Comparison of ENCODE assay signal across 1 cellular context in the genomic region with DNA sequence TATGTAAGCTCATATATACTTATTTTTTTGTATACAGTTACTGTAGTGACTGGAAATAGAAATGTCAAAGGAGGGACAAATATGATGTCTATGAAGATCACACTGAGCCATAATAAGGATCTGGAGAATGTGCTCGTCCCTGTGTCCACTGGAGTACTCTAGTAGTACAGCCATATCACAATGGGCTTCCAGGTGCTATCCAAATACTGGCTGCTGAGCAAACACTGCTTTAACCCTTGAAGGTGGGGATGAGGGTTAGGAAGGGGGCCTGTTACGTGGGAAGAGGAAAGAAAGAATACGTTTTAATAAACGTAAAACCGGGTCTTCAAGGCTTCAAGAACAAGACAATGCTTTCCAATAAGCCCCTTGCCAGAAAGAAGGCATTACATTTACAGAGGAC.
TF ChIP-seq lines count a peak whose summit lies in the region.

No MANE protein-coding gene starts in this region.

TF ChIP-seq in WTC11, 78 proteins besides CTCF, POLR2A, EP300 and RAD21 (continued from another document):
- no peak for TF ChIP-seq STAT6 (CRISPR knock-in tag; conservative IDR thresholded peaks at IDR 0.05; ENCODE audit: low read depth)
- TF ChIP-seq, protein P1, sequence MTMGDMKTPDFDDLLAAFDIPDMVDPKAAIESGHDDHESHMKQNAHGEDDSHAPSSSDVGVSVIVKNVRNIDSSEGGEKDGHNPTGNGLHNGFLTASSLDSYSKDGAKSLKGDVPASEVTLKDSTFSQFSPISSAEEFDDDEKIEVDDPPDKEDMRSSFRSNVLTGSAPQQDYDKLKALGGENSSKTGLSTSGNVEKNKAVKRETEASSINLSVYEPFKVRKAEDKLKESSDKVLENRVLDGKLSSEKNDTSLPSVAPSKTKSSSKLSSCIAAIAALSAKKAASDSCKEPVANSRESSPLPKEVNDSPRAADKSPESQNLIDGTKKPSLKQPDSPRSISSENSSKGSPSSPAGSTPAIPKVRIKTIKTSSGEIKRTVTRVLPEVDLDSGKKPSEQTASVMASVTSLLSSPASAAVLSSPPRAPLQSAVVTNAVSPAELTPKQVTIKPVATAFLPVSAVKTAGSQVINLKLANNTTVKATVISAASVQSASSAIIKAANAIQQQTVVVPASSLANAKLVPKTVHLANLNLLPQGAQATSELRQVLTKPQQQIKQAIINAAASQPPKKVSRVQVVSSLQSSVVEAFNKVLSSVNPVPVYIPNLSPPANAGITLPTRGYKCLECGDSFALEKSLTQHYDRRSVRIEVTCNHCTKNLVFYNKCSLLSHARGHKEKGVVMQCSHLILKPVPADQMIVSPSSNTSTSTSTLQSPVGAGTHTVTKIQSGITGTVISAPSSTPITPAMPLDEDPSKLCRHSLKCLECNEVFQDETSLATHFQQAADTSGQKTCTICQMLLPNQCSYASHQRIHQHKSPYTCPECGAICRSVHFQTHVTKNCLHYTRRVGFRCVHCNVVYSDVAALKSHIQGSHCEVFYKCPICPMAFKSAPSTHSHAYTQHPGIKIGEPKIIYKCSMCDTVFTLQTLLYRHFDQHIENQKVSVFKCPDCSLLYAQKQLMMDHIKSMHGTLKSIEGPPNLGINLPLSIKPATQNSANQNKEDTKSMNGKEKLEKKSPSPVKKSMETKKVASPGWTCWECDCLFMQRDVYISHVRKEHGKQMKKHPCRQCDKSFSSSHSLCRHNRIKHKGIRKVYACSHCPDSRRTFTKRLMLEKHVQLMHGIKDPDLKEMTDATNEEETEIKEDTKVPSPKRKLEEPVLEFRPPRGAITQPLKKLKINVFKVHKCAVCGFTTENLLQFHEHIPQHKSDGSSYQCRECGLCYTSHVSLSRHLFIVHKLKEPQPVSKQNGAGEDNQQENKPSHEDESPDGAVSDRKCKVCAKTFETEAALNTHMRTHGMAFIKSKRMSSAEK (CRISPR knock-in tag; IDR thresholded peaks at IDR 0.05; ENCODE audit: borderline replicate concordance): no peak
- no peak for TF ChIP-seq ZNF423 (CRISPR knock-in tag; IDR thresholded peaks at IDR 0.05)
